Comparison of ENCODE assay signal across 8 cellular contexts in the genomic region with DNA sequence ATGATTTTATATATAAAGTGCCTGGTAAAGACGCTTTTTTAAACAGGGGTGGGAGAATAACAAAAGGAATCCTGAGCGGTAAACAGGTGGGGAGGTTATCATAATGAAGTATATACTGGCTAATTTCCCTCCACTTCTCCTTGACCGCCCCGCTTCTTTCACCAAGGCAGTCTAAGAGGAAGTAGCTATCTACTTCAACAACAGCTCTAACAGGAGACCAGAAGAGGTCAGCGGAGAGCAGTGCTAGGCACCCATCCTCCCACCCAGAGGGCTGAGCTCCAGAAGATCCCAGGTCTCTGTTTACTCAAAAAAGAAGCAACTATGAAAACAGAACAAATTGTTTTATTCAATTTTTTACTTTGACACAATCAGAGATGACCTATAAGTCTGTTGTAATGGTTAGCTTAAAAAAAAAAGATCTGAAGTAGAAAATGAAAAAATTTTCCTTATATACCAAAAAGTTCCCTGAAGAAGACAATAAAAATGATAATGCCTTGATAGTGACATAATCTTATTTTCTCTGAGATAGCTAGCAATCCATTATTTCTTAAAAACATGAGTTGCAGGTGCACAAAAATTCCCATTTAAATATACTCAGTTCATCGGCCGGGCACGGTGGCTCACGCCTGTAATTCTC.
DNase-seq lines count a peak whose midpoint lies in the region; ATAC-seq and TF ChIP-seq lines count a peak whose summit lies in the region.

No MANE protein-coding gene starts in this region.

- TF ChIP-seq CTCF in AG04450 (IDR thresholded peaks at IDR 0.05; ENCODE audit: low read depth, low read length): peak; percentile 91
- peak; percentile 76 for TF ChIP-seq CTCF in GM12873 (IDR thresholded peaks at IDR 0.05; ENCODE audit: insufficient read depth, low read depth, low read length, missing control alignments)
- peak; percentile 85 for TF ChIP-seq CTCF in VCaP (conservative IDR thresholded peaks at IDR 0.05)
- TF ChIP-seq CTCF in nephron (IDR thresholded peaks at IDR 0.05; ENCODE audit: unreplicated experiment in 3 of 3): peak; percentile 58 to 70 (median 69)

- ATAC-seq in HG02840 (IDR thresholded peaks at IDR 0.05; ENCODE audit: low FRiP score, unreplicated experiment) (peak; percentile 80), HG02763 (IDR thresholded peaks at IDR 0.05; ENCODE audit: unreplicated experiment) (no peak)

- no peaks in the 10 kb centered on the region for H3K9me3 Mint-ChIP-seq in nephron

- H3K27ac ChIP-seq in AG04450 (ENCODE audit: low read depth, low read length) (no peak overlapping the region), VCaP (peak overlapping the region; percentile 38; the same call in 1 of the 2 replicates)

- H3K27ac Mint-ChIP-seq in nephron: peak overlapping the region in 1 of 3 experiments; percentile 20

- no peaks in the 10 kb centered on the region for H3K27me3 ChIP-seq in AG04450 (ENCODE audit: control insufficient read depth, insufficient read depth, low read length)

- no peaks in the 10 kb centered on the region for H3K36me3 Mint-ChIP-seq in nephron (ENCODE audit: low read depth)

- no peaks in the 10 kb centered on the region for H3K9me3 ChIP-seq in AG04450 (ENCODE audit: control insufficient read depth, insufficient read depth, low read length)

- POLR2A ChIA-PET in AG04450 (lab: Yijun Ruan, JAX): interaction anchor here (0.5 to 1.1 kb wide), 2 partner anchors 141 to 287 kb away, joined by 4 to 5 read pairs; a partner anchor contains a TSS

- H3K4me3 Mint-ChIP-seq in nephron: no peak overlapping the region

- CTCF ChIA-PET in AG04450 (lab: Charles Lee): interaction anchor here (0.6 to 3.0 kb wide), 72 partner anchors 9 to 731 kb away, joined by 3 to 27 read pairs (median 4); a partner anchor contains a TSS

- DNase-seq in AG04450 (ENCODE audit: low read depth, low spot score) (peak; percentile 32), NCI-H1930 (lab: John Stamatoyannopoulos, UW) (peak; percentile 10 to 23), fibroblast of gingiva (ENCODE audit: low read depth) (peak; percentile 46)

- H3K4me1 Mint-ChIP-seq in nephron: no peaks in the 10 kb centered on the region

- H3K27me3 Mint-ChIP-seq in nephron (ENCODE audit: low read depth): no peaks in the 10 kb centered on the region

- no peak overlapping the region for H3K4me3 ChIP-seq in AG04450 (ENCODE audit: low read depth, low read length)
